Comparison of ENCODE assay signal across 8 cellular contexts in genomic region chr13:25300861-25301346, GRCh38. TPM values are rescaled to one million over a fixed set of nuclear protein-coding genes. Genes with fewer than 3 reads are reported as not detected.
A peak's percentile ranks its signal among the peaks of the same experiment; 100 is the strongest.
DNase-seq lines count a peak whose midpoint lies in the region; ATAC-seq and TF ChIP-seq lines count a peak whose summit lies in the region.

No MANE protein-coding gene starts in this region.

- 9 to 12% (median 9%) methylated on average over 33 of the region's 33 CpGs for WGBS in psoas muscle, 3 donors

- H3K27ac ChIP-seq in psoas muscle: peak overlapping the region; percentile 89

- DNase-seq in stimulated activated CD4-positive, alpha-beta T cell treated with anti-CD3 and anti-CD28 coated beads, Interleukin-15, amount 100 ng/mL, for 24 hours: peak; percentile 27
- no peak for DNase-seq in stimulated activated CD4-positive, alpha-beta T cell treated with anti-CD3 and anti-CD28 coated beads, Interleukin-4, amount 100 ng/mL, for 24 hours
- DNase-seq in activated gamma-delta T cell treated with anti-CD3 and anti-CD28 coated beads, Interleukin-2, amount 50 U/mL, for 16 hours (ENCODE audit: low read depth): peak; percentile 10
- DNase-seq in cardiac septum (ENCODE audit: low spot score) (peak; percentile 74), psoas muscle (peak; percentile 22 to 58), DMS53 treated with DMSO at 0.1 percent for 48 hours (lab: John Stamatoyannopoulos, UW; ENCODE audit: unreplicated experiment) (no peak), HK-2 (ENCODE audit: unreplicated experiment) (no peak)

- intact Hi-C loops in cardiac septum (cut with DNase I): loop anchor here (1.0 kb wide), 1 partner anchor 14 kb away; the partner anchor contains the start of gene MTMR6
- intact Hi-C loops in psoas muscle (cut with DNase I): no loop called here

- no peak for TF ChIP-seq CTCF in psoas muscle (IDR thresholded peaks at IDR 0.05)

- H3K36me3 ChIP-seq in psoas muscle (ENCODE audit: insufficient read depth in 1 of 2, low read depth in 1 of 2): peaks cover 0 to 19% of the 10 kb centered on the region in 2 donors

- H3K4me1 ChIP-seq in psoas muscle: peaks cover 12% of the 10 kb centered on the region

- peak overlapping the region; percentile 79 for H3K4me3 ChIP-seq in psoas muscle

- ATAC-seq in HG03469 (IDR thresholded peaks at IDR 0.05; ENCODE audit: unreplicated experiment) (peak; percentile 2), psoas muscle (peak; percentile 14 to 35 (median 26))

- no peaks in the 10 kb centered on the region for H3K9me3 ChIP-seq in psoas muscle

- peaks cover 0 to 10% (median 0%) of the 10 kb centered on the region in 3 donors for H3K27me3 ChIP-seq in psoas muscle (ENCODE audit: insufficient read depth in 3 of 3, low read length in 2 of 3)

RNA-seq across cellular contexts. Expression of gene NUP58, which starts 0.5 kb away (rescaled TPM):
- total RNA-seq in cardiac septum (28.9 TPM), psoas muscle (10 to 100 TPM; 24.2 to 35.6 (median 33.8) TPM)
- polyA plus RNA-seq in psoas muscle: 10 to 100 TPM; 11.2 to 40.0 (median 27.4) TPM

RNA-seq across cellular contexts. Expression of gene MTMR6, which starts 13.6 kb away (rescaled TPM):
- total RNA-seq in cardiac septum: 16.1 TPM
- 10 to 100 TPM; 13.6 to 15.8 (median 15.6) TPM for total RNA-seq in psoas muscle
- polyA plus RNA-seq in psoas muscle: 10 to 100 TPM in 1 of 3 donors, 1 to 10 TPM in 2; 7.7 to 22.9 (median 9.6) TPM

Comparison
In these comparisons a context has a peak if more than half of its experiments do, and no peak if none do; other contexts are left out.
1. DNase-seq: peak in stimulated activated CD4-positive, alpha-beta T cell treated with anti-CD3 and anti-CD28 coated beads, Interleukin-15, amount 100 ng/mL, for 24 hours (single experiment), activated gamma-delta T cell treated with anti-CD3 and anti-CD28 coated beads, Interleukin-2, amount 50 U/mL, for 16 hours (single experiment), cardiac septum (single experiment) and psoas muscle (2 of 2); none in stimulated activated CD4-positive, alpha-beta T cell treated with anti-CD3 and anti-CD28 coated beads, Interleukin-4, amount 100 ng/mL, for 24 hours (single experiment), DMS53 treated with DMSO at 0.1 percent for 48 hours (single experiment) and HK-2 (single experiment).